Comparison of ENCODE assay signal across 2 cellular contexts in the genomic region with DNA sequence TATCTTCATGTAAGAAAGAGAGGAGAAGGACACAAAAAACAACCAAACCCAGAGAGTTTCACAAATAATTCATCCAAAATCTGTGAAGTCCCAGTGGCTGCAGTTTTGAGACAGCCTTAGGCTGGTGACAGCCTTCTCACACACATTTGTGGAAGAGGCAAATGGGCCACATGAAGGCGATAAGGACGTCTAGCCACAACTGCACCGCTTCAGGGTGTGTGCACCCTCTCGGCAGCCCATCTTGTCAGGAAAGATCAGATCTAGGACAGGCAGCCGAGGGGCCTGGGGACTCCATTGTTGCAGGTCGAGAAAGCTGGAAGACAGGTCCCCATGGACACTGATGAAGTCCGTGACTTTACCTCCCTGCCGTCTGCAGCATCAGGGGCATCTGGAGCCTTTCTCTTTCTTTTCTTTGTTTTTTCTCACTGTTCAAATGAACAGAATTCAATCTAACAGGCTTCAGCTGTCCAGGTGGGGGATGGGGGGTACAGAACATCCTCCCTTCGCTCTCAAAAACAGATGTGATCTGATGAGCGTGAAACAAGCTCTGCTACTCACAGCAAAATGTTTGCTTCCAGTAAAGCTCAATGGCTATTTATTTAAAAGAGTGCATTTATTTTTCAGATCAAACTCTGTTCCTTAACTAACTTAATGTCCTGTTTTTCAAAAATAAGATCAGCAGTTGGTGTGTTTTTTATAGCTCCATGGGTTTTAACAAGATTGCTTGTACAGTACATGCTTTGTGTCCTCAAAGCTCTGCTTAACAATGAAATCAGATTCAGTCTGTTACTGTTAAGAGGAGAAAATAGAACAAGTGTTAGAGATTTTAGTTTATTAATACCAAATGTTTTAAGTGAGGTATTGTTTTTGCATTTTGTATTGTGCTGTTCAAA.
TF ChIP-seq lines count a peak whose summit lies in the region.

No MANE protein-coding gene starts in this region.

TF ChIP-seq in GM23338, 12 proteins besides CTCF, POLR2A, EP300 and RAD21:
- TF ChIP-seq ZNF331 (CRISPR knock-in tag; IDR thresholded peaks at IDR 0.05; ENCODE audit: low read depth) (no peak), EZH2 (IDR thresholded peaks at IDR 0.05; ENCODE audit: low read depth, unreplicated experiment) (no peak), CREB1 (CRISPR knock-in tag; IDR thresholded peaks at IDR 0.05; ENCODE audit: low read depth) (no peak), POLR2AphosphoS5 (IDR thresholded peaks at IDR 0.05; ENCODE audit: low read depth) (no peak)
- TF ChIP-seq, protein P1, sequence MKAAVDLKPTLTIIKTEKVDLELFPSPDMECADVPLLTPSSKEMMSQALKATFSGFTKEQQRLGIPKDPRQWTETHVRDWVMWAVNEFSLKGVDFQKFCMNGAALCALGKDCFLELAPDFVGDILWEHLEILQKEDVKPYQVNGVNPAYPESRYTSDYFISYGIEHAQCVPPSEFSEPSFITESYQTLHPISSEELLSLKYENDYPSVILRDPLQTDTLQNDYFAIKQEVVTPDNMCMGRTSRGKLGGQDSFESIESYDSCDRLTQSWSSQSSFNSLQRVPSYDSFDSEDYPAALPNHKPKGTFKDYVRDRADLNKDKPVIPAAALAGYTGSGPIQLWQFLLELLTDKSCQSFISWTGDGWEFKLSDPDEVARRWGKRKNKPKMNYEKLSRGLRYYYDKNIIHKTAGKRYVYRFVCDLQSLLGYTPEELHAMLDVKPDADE (IDR thresholded peaks at IDR 0.05) = no peak

TF ChIP-seq in SK-N-SH treated with all-trans-retinoic acid at 6 μM for 48 hours, 23 proteins besides CTCF, POLR2A, EP300 and RAD21:
- 0 out of 2 replicates have a peak, but pooled peaks have one; percentile 20 for TF ChIP-seq ZNF8 (CRISPR knock-in tag; IDR thresholded peaks at IDR 0.05)
- no peak for TF ChIP-seq OSR1 (CRISPR knock-in tag; IDR thresholded peaks at IDR 0.05)
- TF ChIP-seq, protein P2, sequence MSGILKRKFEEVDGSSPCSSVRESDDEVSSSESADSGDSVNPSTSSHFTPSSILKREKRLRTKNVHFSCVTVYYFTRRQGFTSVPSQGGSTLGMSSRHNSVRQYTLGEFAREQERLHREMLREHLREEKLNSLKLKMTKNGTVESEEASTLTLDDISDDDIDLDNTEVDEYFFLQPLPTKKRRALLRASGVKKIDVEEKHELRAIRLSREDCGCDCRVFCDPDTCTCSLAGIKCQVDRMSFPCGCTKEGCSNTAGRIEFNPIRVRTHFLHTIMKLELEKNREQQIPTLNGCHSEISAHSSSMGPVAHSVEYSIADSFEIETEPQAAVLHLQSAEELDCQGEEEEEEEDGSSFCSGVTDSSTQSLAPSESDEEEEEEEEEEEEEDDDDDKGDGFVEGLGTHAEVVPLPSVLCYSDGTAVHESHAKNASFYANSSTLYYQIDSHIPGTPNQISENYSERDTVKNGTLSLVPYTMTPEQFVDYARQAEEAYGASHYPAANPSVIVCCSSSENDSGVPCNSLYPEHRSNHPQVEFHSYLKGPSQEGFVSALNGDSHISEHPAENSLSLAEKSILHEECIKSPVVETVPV (CRISPR knock-in tag; IDR thresholded peaks at IDR 0.05) = 0 out of 2 replicates have a peak, but pooled peaks have one; percentile 79
- TF ChIP-seq ZC3H10 (CRISPR knock-in tag; IDR thresholded peaks at IDR 0.05) = no peak
- TF ChIP-seq, protein P3, sequence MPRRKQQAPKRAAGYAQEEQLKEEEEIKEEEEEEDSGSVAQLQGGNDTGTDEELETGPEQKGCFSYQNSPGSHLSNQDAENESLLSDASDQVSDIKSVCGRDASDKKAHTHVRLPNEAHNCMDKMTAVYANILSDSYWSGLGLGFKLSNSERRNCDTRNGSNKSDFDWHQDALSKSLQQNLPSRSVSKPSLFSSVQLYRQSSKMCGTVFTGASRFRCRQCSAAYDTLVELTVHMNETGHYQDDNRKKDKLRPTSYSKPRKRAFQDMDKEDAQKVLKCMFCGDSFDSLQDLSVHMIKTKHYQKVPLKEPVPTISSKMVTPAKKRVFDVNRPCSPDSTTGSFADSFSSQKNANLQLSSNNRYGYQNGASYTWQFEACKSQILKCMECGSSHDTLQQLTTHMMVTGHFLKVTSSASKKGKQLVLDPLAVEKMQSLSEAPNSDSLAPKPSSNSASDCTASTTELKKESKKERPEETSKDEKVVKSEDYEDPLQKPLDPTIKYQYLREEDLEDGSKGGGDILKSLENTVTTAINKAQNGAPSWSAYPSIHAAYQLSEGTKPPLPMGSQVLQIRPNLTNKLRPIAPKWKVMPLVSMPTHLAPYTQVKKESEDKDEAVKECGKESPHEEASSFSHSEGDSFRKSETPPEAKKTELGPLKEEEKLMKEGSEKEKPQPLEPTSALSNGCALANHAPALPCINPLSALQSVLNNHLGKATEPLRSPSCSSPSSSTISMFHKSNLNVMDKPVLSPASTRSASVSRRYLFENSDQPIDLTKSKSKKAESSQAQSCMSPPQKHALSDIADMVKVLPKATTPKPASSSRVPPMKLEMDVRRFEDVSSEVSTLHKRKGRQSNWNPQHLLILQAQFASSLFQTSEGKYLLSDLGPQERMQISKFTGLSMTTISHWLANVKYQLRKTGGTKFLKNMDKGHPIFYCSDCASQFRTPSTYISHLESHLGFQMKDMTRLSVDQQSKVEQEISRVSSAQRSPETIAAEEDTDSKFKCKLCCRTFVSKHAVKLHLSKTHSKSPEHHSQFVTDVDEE (CRISPR knock-in tag; IDR thresholded peaks at IDR 0.05) = peak; percentile 56
- TF ChIP-seq TOX (CRISPR knock-in tag; IDR thresholded peaks at IDR 0.05; ENCODE audit: borderline replicate concordance) = no peak
- TF ChIP-seq, protein P4, sequence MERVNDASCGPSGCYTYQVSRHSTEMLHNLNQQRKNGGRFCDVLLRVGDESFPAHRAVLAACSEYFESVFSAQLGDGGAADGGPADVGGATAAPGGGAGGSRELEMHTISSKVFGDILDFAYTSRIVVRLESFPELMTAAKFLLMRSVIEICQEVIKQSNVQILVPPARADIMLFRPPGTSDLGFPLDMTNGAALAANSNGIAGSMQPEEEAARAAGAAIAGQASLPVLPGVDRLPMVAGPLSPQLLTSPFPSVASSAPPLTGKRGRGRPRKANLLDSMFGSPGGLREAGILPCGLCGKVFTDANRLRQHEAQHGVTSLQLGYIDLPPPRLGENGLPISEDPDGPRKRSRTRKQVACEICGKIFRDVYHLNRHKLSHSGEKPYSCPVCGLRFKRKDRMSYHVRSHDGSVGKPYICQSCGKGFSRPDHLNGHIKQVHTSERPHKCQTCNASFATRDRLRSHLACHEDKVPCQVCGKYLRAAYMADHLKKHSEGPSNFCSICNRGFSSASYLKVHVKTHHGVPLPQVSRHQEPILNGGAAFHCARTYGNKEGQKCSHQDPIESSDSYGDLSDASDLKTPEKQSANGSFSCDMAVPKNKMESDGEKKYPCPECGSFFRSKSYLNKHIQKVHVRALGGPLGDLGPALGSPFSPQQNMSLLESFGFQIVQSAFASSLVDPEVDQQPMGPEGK (CRISPR knock-in tag; IDR thresholded peaks at IDR 0.05; ENCODE audit: borderline replicate concordance) = no peak
- TF ChIP-seq, protein P5, sequence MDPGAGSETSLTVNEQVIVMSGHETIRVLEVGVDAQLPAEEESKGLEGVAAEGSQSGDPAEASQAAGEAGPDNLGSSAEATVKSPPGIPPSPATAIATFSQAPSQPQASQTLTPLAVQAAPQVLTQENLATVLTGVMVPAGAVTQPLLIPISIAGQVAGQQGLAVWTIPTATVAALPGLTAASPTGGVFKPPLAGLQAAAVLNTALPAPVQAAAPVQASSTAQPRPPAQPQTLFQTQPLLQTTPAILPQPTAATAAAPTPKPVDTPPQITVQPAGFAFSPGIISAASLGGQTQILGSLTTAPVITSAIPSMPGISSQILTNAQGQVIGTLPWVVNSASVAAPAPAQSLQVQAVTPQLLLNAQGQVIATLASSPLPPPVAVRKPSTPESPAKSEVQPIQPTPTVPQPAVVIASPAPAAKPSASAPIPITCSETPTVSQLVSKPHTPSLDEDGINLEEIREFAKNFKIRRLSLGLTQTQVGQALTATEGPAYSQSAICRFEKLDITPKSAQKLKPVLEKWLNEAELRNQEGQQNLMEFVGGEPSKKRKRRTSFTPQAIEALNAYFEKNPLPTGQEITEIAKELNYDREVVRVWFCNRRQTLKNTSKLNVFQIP (CRISPR knock-in tag; IDR thresholded peaks at IDR 0.05; ENCODE audit: borderline replicate concordance, low read depth) = no peak
- no peak for TF ChIP-seq ESRRG (CRISPR knock-in tag; IDR thresholded peaks at IDR 0.05)
- TF ChIP-seq SNAI2 (CRISPR knock-in tag; IDR thresholded peaks at IDR 0.05) = no peak
- no peak for TF ChIP-seq PPARA (CRISPR knock-in tag; IDR thresholded peaks at IDR 0.05; ENCODE audit: borderline replicate concordance)
- TF ChIP-seq, protein P6, sequence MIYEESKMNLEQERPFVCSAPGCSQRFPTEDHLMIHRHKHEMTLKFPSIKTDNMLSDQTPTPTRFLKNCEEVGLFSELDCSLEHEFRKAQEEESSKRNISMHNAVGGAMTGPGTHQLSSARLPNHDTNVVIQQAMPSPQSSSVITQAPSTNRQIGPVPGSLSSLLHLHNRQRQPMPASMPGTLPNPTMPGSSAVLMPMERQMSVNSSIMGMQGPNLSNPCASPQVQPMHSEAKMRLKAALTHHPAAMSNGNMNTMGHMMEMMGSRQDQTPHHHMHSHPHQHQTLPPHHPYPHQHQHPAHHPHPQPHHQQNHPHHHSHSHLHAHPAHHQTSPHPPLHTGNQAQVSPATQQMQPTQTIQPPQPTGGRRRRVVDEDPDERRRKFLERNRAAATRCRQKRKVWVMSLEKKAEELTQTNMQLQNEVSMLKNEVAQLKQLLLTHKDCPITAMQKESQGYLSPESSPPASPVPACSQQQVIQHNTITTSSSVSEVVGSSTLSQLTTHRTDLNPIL (CRISPR knock-in tag; IDR thresholded peaks at IDR 0.05; ENCODE audit: low read depth) = no peak
- TF ChIP-seq RARB (CRISPR knock-in tag; IDR thresholded peaks at IDR 0.05) = no peak
- no peak for TF ChIP-seq ZFP3 (CRISPR knock-in tag; IDR thresholded peaks at IDR 0.05)
- TF ChIP-seq ISL1 (CRISPR knock-in tag; IDR thresholded peaks at IDR 0.05) = no peak
- TF ChIP-seq ZNF70 (CRISPR knock-in tag; IDR thresholded peaks at IDR 0.05) = peak; percentile 30; the same call in 1 of the 2 replicates
- no peak for TF ChIP-seq ARNTL (CRISPR knock-in tag; IDR thresholded peaks at IDR 0.05; ENCODE audit: borderline replicate concordance, low read depth)
- TF ChIP-seq GLIS3 (CRISPR knock-in tag; IDR thresholded peaks at IDR 0.05) = no peak
- no peak for TF ChIP-seq BACH2 (CRISPR knock-in tag; IDR thresholded peaks at IDR 0.05; ENCODE audit: borderline replicate concordance)
- no peak for TF ChIP-seq ZFP30 (CRISPR knock-in tag; IDR thresholded peaks at IDR 0.05)
- TF ChIP-seq TCF4 (CRISPR knock-in tag; IDR thresholded peaks at IDR 0.05; ENCODE audit: borderline replicate concordance) = peak; percentile 74; the same call in 1 of the 2 replicates
- TF ChIP-seq CSDC2 (CRISPR knock-in tag; IDR thresholded peaks at IDR 0.05) = no peak
